20 cellular contexts compared by ENCODE assay signal in genomic region chr16:19095699-19096098, GRCh38. TPM values are rescaled to one million over a fixed set of nuclear protein-coding genes. Genes with fewer than 3 reads are reported as not detected.
DNase-seq lines count a peak whose midpoint lies in the region; ATAC-seq, FAIRE-seq and TF ChIP-seq lines count a peak whose summit lies in the region.
"Had no signal": no experiment of that assay in that cellular context is flagged by ENCODE, and none has a peak within 500 bp of the region (broad histone marks: within the 10 kb centered on the region; RNA-seq: fewer than 3 reads in every experiment).

No MANE protein-coding gene starts in this region.

- WGBS in small intestine, 3 donors, result 82 to 89% (median 85%) methylated on average over 4 of the region's 4 CpGs

- H3K27ac ChIP-seq in small intestine (ENCODE audit: low read depth in 1 of 2, low read length in 1 of 2), result no peak overlapping the region
- H3K27ac ChIP-seq: neutrophil, stomach had no signal

- no peaks in the 10 kb centered on the region for H3K36me3 ChIP-seq in small intestine (ENCODE audit: control insufficient read depth in 2 of 2, insufficient read depth in 2 of 2, low read length in 2 of 2)
- H3K36me3 ChIP-seq: neutrophil, stomach had no signal

- no peaks in the 10 kb centered on the region for H3K4me1 ChIP-seq in small intestine (ENCODE audit: control insufficient read depth in 2 of 2, insufficient read depth in 1 of 2, low read depth in 1 of 2, low read length in 1 of 2)

- H3K4me1 Mint-ChIP-seq in activated naive CD4-positive, alpha-beta T cell treated with anti-CD3 and anti-CD28 coated beads, Interleukin-2, amount 10 ng/mL, durations not matched to agents 7 days and 5 days, result peaks cover 5% of the 10 kb centered on the region
- peaks cover 22% of the 10 kb centered on the region for H3K4me1 Mint-ChIP-seq in type B pancreatic cell (ENCODE audit: unreplicated experiment)
- H3K4me1 Mint-ChIP-seq in natural killer cell treated with Interleukin-12 subunit alpha and Interleukin-12 subunit beta and Interleukin-15 and Interleukin-18, amount 100 ng/mL, for 72 hours (ENCODE audit: low read depth in 2 of 2), result peaks cover 7 to 8% of the 10 kb centered on the region in 2 donors
- H3K4me1 Mint-ChIP-seq: mesothelial cell of epicardium had no signal

- FAIRE-seq in small intestine (lab: Jason Lieb, UNC), result no peak
- FAIRE-seq: HTR-8/SVneo had no signal

- H3K27me3 Mint-ChIP-seq in activated naive CD4-positive, alpha-beta T cell treated with anti-CD3 and anti-CD28 coated beads, Interleukin-2, amount 10 ng/mL, durations not matched to agents 7 days and 5 days, result peaks cover 11% of the 10 kb centered on the region
- H3K27me3 Mint-ChIP-seq in type B pancreatic cell, result no peaks in the 10 kb centered on the region
- H3K27me3 Mint-ChIP-seq in natural killer cell treated with Interleukin-12 subunit alpha and Interleukin-12 subunit beta and Interleukin-15 and Interleukin-18, amount 100 ng/mL, for 72 hours, result peaks cover 12 to 13% of the 10 kb centered on the region in 2 donors

- DNase-seq in activated naive CD4-positive, alpha-beta T cell treated with anti-CD3 and anti-CD28 coated beads, Interleukin-2, amount 10 ng/mL, durations not matched to agents 7 days and 5 days, result no peak
- no peak for DNase-seq in activated naive CD4-positive, alpha-beta T cell treated with anti-CD3 and anti-CD28 coated beads, Interleukin-2, amount 50 U/mL, for 16 hours
- peak; percentile 90 for DNase-seq in M059J (ENCODE audit: low read depth)
- peak; percentile 49 for DNase-seq in astrocyte of the hippocampus (ENCODE audit: low read depth, low spot score)
- DNase-seq in type B pancreatic cell (ENCODE audit: extremely low spot score, unreplicated experiment), result no peak
- no peak for DNase-seq in SHP77 treated with DMSO at 0.1 percent for 48 hours (lab: John Stamatoyannopoulos, UW)
- DNase-seq in natural killer cell treated with Interleukin-12 subunit alpha and Interleukin-12 subunit beta and Interleukin-15 and Interleukin-18, amount 100 ng/mL, for 72 hours (ENCODE audit: low spot score), result no peak
- no peak for DNase-seq in small intestine
- DNase-seq: 8988T; CD8-positive, alpha-beta memory T cell; NCI-H1092 treated with DMSO at 0.1 percent for 48 hours; NCI-H446; SHP77; T1000 had no signal

- H3K4me3 Mint-ChIP-seq in activated naive CD4-positive, alpha-beta T cell treated with anti-CD3 and anti-CD28 coated beads, Interleukin-2, amount 10 ng/mL, durations not matched to agents 7 days and 5 days, result no peak overlapping the region
- H3K4me3 Mint-ChIP-seq in type B pancreatic cell, result no peak overlapping the region
- no peak overlapping the region for H3K4me3 Mint-ChIP-seq in natural killer cell treated with Interleukin-12 subunit alpha and Interleukin-12 subunit beta and Interleukin-15 and Interleukin-18, amount 100 ng/mL, for 72 hours
- H3K4me3 Mint-ChIP-seq: activated CD4-positive, alpha-beta memory T cell treated with anti-CD3 and anti-CD28 coated beads for 36 hours; CD8-positive, alpha-beta memory T cell; mesothelial cell of epicardium had no signal

- CTCF ChIA-PET in activated naive CD4-positive, alpha-beta T cell treated with anti-CD3 and anti-CD28 coated beads, Interleukin-2, amount 10 ng/mL, durations not matched to agents 7 days and 5 days (lab: Charles Lee), result interaction anchor here (0.8 to 1.6 kb wide), 2 partner anchors 10 to 407 kb away, joined by 5 to 11 read pairs; no protein-coding TSS in a partner anchor

- H3K36me3 Mint-ChIP-seq in activated naive CD4-positive, alpha-beta T cell treated with anti-CD3 and anti-CD28 coated beads, Interleukin-2, amount 10 ng/mL, durations not matched to agents 7 days and 5 days, result no peaks in the 10 kb centered on the region
- peaks cover 5% of the 10 kb centered on the region for H3K36me3 Mint-ChIP-seq in type B pancreatic cell
- peaks cover 18% of the 10 kb centered on the region for H3K36me3 Mint-ChIP-seq in natural killer cell treated with Interleukin-12 subunit alpha and Interleukin-12 subunit beta and Interleukin-15 and Interleukin-18, amount 100 ng/mL, for 72 hours
- H3K36me3 Mint-ChIP-seq: mesothelial cell of epicardium had no signal

- ATAC-seq in natural killer cell treated with Interleukin-12 subunit alpha and Interleukin-12 subunit beta and Interleukin-15 and Interleukin-18, amount 100 ng/mL, for 72 hours, result no peak

- H3K27ac Mint-ChIP-seq in activated naive CD4-positive, alpha-beta T cell treated with anti-CD3 and anti-CD28 coated beads, Interleukin-2, amount 10 ng/mL, durations not matched to agents 7 days and 5 days, result peak overlapping the region; percentile 45
- H3K27ac Mint-ChIP-seq in type B pancreatic cell, result peak overlapping the region; percentile 85
- H3K27ac Mint-ChIP-seq in natural killer cell treated with Interleukin-12 subunit alpha and Interleukin-12 subunit beta and Interleukin-15 and Interleukin-18, amount 100 ng/mL, for 72 hours, result no peak overlapping the region
- H3K27ac Mint-ChIP-seq: activated CD4-positive, alpha-beta memory T cell treated with anti-CD3 and anti-CD28 coated beads for 36 hours; activated T-helper 17 cell treated with anti-CD3 and anti-CD28 coated beads, Interleukin-2, amount 50 U/mL, for 72 hours; mesothelial cell of epicardium had no signal

- H3K27me3 ChIP-seq in small intestine (ENCODE audit: control insufficient read depth in 2 of 2, insufficient read depth in 2 of 2, low read length in 2 of 2), result no peaks in the 10 kb centered on the region
- H3K27me3 ChIP-seq: neutrophil, stomach had no signal

- H3K9me3 Mint-ChIP-seq in activated naive CD4-positive, alpha-beta T cell treated with anti-CD3 and anti-CD28 coated beads, Interleukin-2, amount 10 ng/mL, durations not matched to agents 7 days and 5 days, result peaks cover 9% of the 10 kb centered on the region
- H3K9me3 Mint-ChIP-seq in type B pancreatic cell, result peaks cover 23% of the 10 kb centered on the region
- H3K9me3 Mint-ChIP-seq in natural killer cell treated with Interleukin-12 subunit alpha and Interleukin-12 subunit beta and Interleukin-15 and Interleukin-18, amount 100 ng/mL, for 72 hours, result peaks cover 3% of the 10 kb centered on the region

- TF ChIP-seq CTCF in type B pancreatic cell (conservative IDR thresholded peaks at IDR 0.05), result no peak

- no peak overlapping the region for H3K4me3 ChIP-seq in small intestine (ENCODE audit: low read depth in 1 of 2, low read length in 2 of 2)
- H3K4me3 ChIP-seq: stomach had no signal

- no peaks in the 10 kb centered on the region for H3K9me3 ChIP-seq in small intestine (ENCODE audit: control insufficient read depth, low read depth)
- H3K9me3 ChIP-seq: neutrophil had no signal

RNA-seq across cellular contexts. Expression of gene ITPRIPL2, which starts 18.1 kb away (rescaled TPM):
- total RNA-seq in M059J (2014; rRNA removed; shearing (Covaris generic)), result 7.3 and 13.8 TPM in 2 replicates
- total RNA-seq in type B pancreatic cell (ENCODE audit: low replicate concordance), result 29.5 and 39.2 TPM in 2 replicates
- 10 to 100 TPM; 11.2 to 31.9 TPM for total RNA-seq in natural killer cell treated with Interleukin-12 subunit alpha and Interleukin-12 subunit beta and Interleukin-15 and Interleukin-18, amount 100 ng/mL, for 72 hours
- polyA plus RNA-seq in small intestine, result 1 to 10 TPM; 3.6 to 7.2 (median 5.1) TPM

RNA-seq across cellular contexts. Expression of gene COQ7, which starts 28.3 kb away (rescaled TPM):
- total RNA-seq in M059J (2014; rRNA removed; shearing (Covaris generic)), result 19.3 and 20.6 TPM in 2 replicates
- 18.2 and 21.7 TPM in 2 replicates for total RNA-seq in type B pancreatic cell (ENCODE audit: low replicate concordance)
- total RNA-seq in natural killer cell treated with Interleukin-12 subunit alpha and Interleukin-12 subunit beta and Interleukin-15 and Interleukin-18, amount 100 ng/mL, for 72 hours, result 10 to 100 TPM; 11.2 to 17.1 TPM
- 10 to 100 TPM; 10.5 to 22.1 (median 16.5) TPM for polyA plus RNA-seq in small intestine

Comparison
In these comparisons a context has a peak if more than half of its experiments do, and no peak if none do; other contexts are left out.
1. DNase-seq: peak in M059J (single experiment) and astrocyte of the hippocampus (single experiment); none in activated naive CD4-positive, alpha-beta T cell treated with anti-CD3 and anti-CD28 coated beads, Interleukin-2, amount 10 ng/mL, durations not matched to agents 7 days and 5 days (single experiment), activated naive CD4-positive, alpha-beta T cell treated with anti-CD3 and anti-CD28 coated beads, Interleukin-2, amount 50 U/mL, for 16 hours (single experiment), type B pancreatic cell (single experiment), SHP77 treated with DMSO at 0.1 percent for 48 hours (single experiment), natural killer cell treated with Interleukin-12 subunit alpha and Interleukin-12 subunit beta and Interleukin-15 and Interleukin-18, amount 100 ng/mL, for 72 hours (single experiment) and small intestine (single experiment).
2. H3K27ac Mint-ChIP-seq: peak in activated naive CD4-positive, alpha-beta T cell treated with anti-CD3 and anti-CD28 coated beads, Interleukin-2, amount 10 ng/mL, durations not matched to agents 7 days and 5 days (single experiment) and type B pancreatic cell (single experiment); none in natural killer cell treated with Interleukin-12 subunit alpha and Interleukin-12 subunit beta and Interleukin-15 and Interleukin-18, amount 100 ng/mL, for 72 hours (0 of 2).